Comparison of ENCODE assay signal across 1 cellular context in genomic region chr6:132703936-132704335, GRCh38.
TF ChIP-seq lines count a peak whose summit lies in the region.

No MANE protein-coding gene starts in this region.

TF ChIP-seq in IMR-90, 13 proteins besides CTCF, POLR2A, EP300 and RAD21:
- TF ChIP-seq MAZ (IDR thresholded peaks at IDR 0.05; ENCODE audit: borderline replicate concordance, low read depth, low read length): no peak
- TF ChIP-seq SMC3 (IDR thresholded peaks at IDR 0.05; ENCODE audit: low read depth, low read length): no peak
- no peak for TF ChIP-seq NFE2L2 (IDR thresholded peaks at IDR 0.05; ENCODE audit: low read depth, low read length)
- no peak for TF ChIP-seq ELK1 (IDR thresholded peaks at IDR 0.05; ENCODE audit: borderline replicate concordance, low read depth, low read length)
- peak; percentile 49; the same call in 1 of the 2 replicates for TF ChIP-seq CEBPB (IDR thresholded peaks at IDR 0.05; ENCODE audit: low read depth, low read length)
- no peak for TF ChIP-seq CHD1 (IDR thresholded peaks at IDR 0.05; ENCODE audit: low read depth, low read length)
- no peak for TF ChIP-seq USF2 (IDR thresholded peaks at IDR 0.05; ENCODE audit: low read depth, low read length)
- no peak for TF ChIP-seq RCOR1 (IDR thresholded peaks at IDR 0.05; ENCODE audit: insufficient replicate concordance, low read length)
